21 cellular contexts compared by ENCODE assay signal in the genomic region with DNA sequence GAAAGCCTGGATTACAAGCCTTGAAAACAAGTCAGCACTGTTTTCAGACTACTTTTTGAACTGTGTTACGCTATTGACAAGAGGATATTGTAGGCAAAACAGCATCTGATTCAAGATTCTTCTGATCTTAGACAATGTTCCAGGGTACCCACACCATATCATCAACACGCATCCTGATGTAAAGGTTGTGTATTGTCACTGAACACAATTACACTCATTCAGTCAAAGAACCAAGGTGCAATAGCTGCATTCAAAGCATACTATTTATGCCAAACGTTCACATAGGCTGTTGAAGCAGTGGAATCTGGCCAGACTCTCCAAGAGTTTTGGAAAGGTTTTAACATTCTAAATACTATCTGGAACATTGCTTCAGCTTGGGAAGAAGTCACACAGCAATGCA.
"Had no signal": no experiment of that assay in that cellular context is flagged by ENCODE, and none has a peak within 500 bp of the region (broad histone marks: within the 10 kb centered on the region; RNA-seq: fewer than 3 reads in every experiment).

No MANE protein-coding gene starts in this region.

- H3K27me3 Mint-ChIP-seq: type B pancreatic cell had no signal

- H3K4me3 ChIP-seq: coronary artery, mucosa of descending colon, skin epidermis, suprapubic skin, thyroid gland had no signal

- H3K4me3 Mint-ChIP-seq: endodermal cell; naive thymus-derived CD8-positive, alpha-beta T cell; type B pancreatic cell had no signal

- H3K36me3 Mint-ChIP-seq: naive thymus-derived CD8-positive, alpha-beta T cell; type B pancreatic cell had no signal

- H3K4me1 ChIP-seq: suprapubic skin, thyroid gland had no signal

- DNase-seq: effector CD4-positive, alpha-beta T cell; endodermal cell; erythroblast; foreskin melanocyte; head of caudate nucleus; hypothalamus; islet precursor cell; mammary epithelial cell; mucosa of descending colon; naive thymus-derived CD8-positive, alpha-beta T cell; posterior cingulate gyrus; stimulated activated CD4-positive, alpha-beta T cell treated with anti-CD3 and anti-CD28 coated beads, Interleukin-2, amount 100 ng/mL, for 24 hours; stimulated activated naive CD4-positive, alpha-beta T cell treated with Interleukin-2 at 50 U/mL for 16 hours; thyroid gland had no signal

- ATAC-seq: left lobe of liver; mucosa of descending colon; naive thymus-derived CD8-positive, alpha-beta T cell; sciatic nerve had no signal

- H3K27me3 ChIP-seq: neutrophil, suprapubic skin, thyroid gland had no signal

- H3K27ac Mint-ChIP-seq: endodermal cell; naive thymus-derived CD8-positive, alpha-beta T cell; type B pancreatic cell had no signal

- H3K36me3 ChIP-seq: neutrophil, suprapubic skin, thyroid gland had no signal

- H3K27ac ChIP-seq: coronary artery, neutrophil, skin epidermis, suprapubic skin, thyroid gland had no signal

- H3K9me3 Mint-ChIP-seq: endodermal cell; naive thymus-derived CD8-positive, alpha-beta T cell; type B pancreatic cell had no signal

- H3K9me3 ChIP-seq: mucosa of descending colon, neutrophil, suprapubic skin, thyroid gland had no signal
